8 cellular contexts compared by ENCODE assay signal in genomic region chr9:120841930-120842684, GRCh38. TPM values are rescaled to one million over a fixed set of nuclear protein-coding genes. Genes with fewer than 3 reads are reported as not detected.
DNase-seq lines count a peak whose midpoint lies in the region; ATAC-seq and TF ChIP-seq lines count a peak whose summit lies in the region.

No MANE protein-coding gene starts in this region.

- H3K79me2 ChIP-seq in PC-9 (ENCODE audit: low read depth): peaks cover 63% of the 10 kb centered on the region

- BruUV-seq in PC-9 (replicated peaks; lab: Mats Ljungman, UMichigan): TSS peak; percentile 52

- 28% methylated on average over 18 of the region's 18 CpGs for WGBS in endodermal cell (ENCODE audit: insufficient coverage in 1 of 2, insufficient read length in 1 of 2), 2 experiments

- DNase-seq in CD14-positive monocyte (ENCODE audit: low spot score) (no peak), PC-9 (no peak), endodermal cell (no peak), NCI-H1417 (lab: John Stamatoyannopoulos, UW) (no peak), NCI-H2171 (lab: John Stamatoyannopoulos, UW) (no peak)
- no peak for DNase-seq in naive thymus-derived CD4-positive, alpha-beta T cell

- peak overlapping the region; percentile 98 for H2AFZ ChIP-seq in PC-9

- H3K27ac Mint-ChIP-seq in CD14-positive monocyte (peak overlapping the region; percentile 90 to 97 (median 95)), endodermal cell (peak overlapping the region; percentile 97)
- H3K27ac Mint-ChIP-seq in naive thymus-derived CD4-positive, alpha-beta T cell: peak overlapping the region; percentile 83 to 99 (median 96)

- H3K4me2 ChIP-seq in PC-9: peak overlapping the region; percentile 96

- peaks cover 11% of the 10 kb centered on the region for H4K20me1 ChIP-seq in PC-9 (ENCODE audit: insufficient read depth)

- CTCF ChIA-PET in PC-9 (lab: Charles Lee): no interaction called here
- CTCF ChIA-PET in naive thymus-derived CD4-positive, alpha-beta T cell (lab: Charles Lee): no interaction called here

- no peak for TF ChIP-seq CTCF in CD14-positive monocyte (IDR thresholded peaks at IDR 0.05)
- no peak for TF ChIP-seq CTCF in PC-9 (conservative IDR thresholded peaks at IDR 0.05)
- no peak for TF ChIP-seq CTCF in endodermal cell (conservative IDR thresholded peaks at IDR 0.05)

- peaks cover 0 to 19% (median 4%) of the 10 kb centered on the region in 7 donors for H3K9me3 Mint-ChIP-seq in CD14-positive monocyte
- peaks cover 4% of the 10 kb centered on the region for H3K9me3 Mint-ChIP-seq in endodermal cell
- peaks cover 0 to 9% (median 0%) of the 10 kb centered on the region in 11 donors for H3K9me3 Mint-ChIP-seq in naive thymus-derived CD4-positive, alpha-beta T cell

- H3K36me3 ChIP-seq in PC-9 (ENCODE audit: low read depth) (0 out of 2 replicates have a peak, but pooled peaks cover 8% of the 10 kb centered on the region), endodermal cell (ENCODE audit: control insufficient read depth, insufficient read depth, low read length) (peaks cover 36% of the 10 kb centered on the region)
- peaks cover 0 to 13% (median 0%) of the 10 kb centered on the region in 3 experiments for H3K36me3 ChIP-seq in naive thymus-derived CD4-positive, alpha-beta T cell (ENCODE audit: control insufficient read depth in 2 of 3, insufficient read depth in 3 of 3, low read length in 3 of 3)

- H3K4me3 ChIP-seq in PC-9: peak overlapping the region; percentile 81
- peak overlapping the region; percentile 96 for H3K4me3 ChIP-seq in endodermal cell (ENCODE audit: low read length)
- H3K4me3 ChIP-seq in naive thymus-derived CD4-positive, alpha-beta T cell (ENCODE audit: low read length): peak overlapping the region; percentile 89

- H3K9me3 ChIP-seq in PC-9 (ENCODE audit: insufficient read depth, low read depth) (no peaks in the 10 kb centered on the region), endodermal cell (ENCODE audit: control insufficient read depth, low read length) (no peaks in the 10 kb centered on the region)
- H3K9me3 ChIP-seq in naive thymus-derived CD4-positive, alpha-beta T cell (ENCODE audit: control insufficient read depth in 2 of 3, low read length in 3 of 3): no peaks in the 10 kb centered on the region

- intact Hi-C loops in CD14-positive monocyte (cut with micrococcal nuclease) (loop anchor here (5.0 to 10.0 kb wide), 2 partner anchors 45 to 47 kb away; partner anchors contain the start of gene FBXW2 (in 1 of the 2)), PC-9 (cut with micrococcal nuclease; ENCODE audit: unreplicated experiment) (loop anchor here (2.0 kb wide), 1 partner anchor 27 kb away; no protein-coding TSS in a partner anchor)
- intact Hi-C loops in naive thymus-derived CD4-positive, alpha-beta T cell (cut with micrococcal nuclease): loop anchor here (1.0 to 5.0 kb wide), 7 partner anchors 85 to 360 kb away; partner anchors contain the start of genes MEGF9 (in 2 of the 2), CDK5RAP2 (in 1 of the 2), CNTRL (in 1 of the 2) and RAB14 (in 1 of the 2)

- H3K9me2 ChIP-seq in PC-9 (ENCODE audit: insufficient read depth): no peaks in the 10 kb centered on the region

- H3K4me3 Mint-ChIP-seq in CD14-positive monocyte (peak overlapping the region; percentile 90 to 94), endodermal cell (peak overlapping the region; percentile 91)
- H3K4me3 Mint-ChIP-seq in naive thymus-derived CD4-positive, alpha-beta T cell: peak overlapping the region; percentile 91 to 99 (median 96)

- no peaks in the 10 kb centered on the region for H3K27me3 ChIP-seq in PC-9 (ENCODE audit: insufficient read depth, low read depth)
- H3K27me3 ChIP-seq in endodermal cell (ENCODE audit: control insufficient read depth, insufficient read depth, low read length, poor library complexity, severe bottlenecking): no peaks in the 10 kb centered on the region
- H3K27me3 ChIP-seq in naive thymus-derived CD4-positive, alpha-beta T cell (ENCODE audit: control insufficient read depth in 2 of 2, insufficient read depth in 2 of 2, low read length in 2 of 2): no peaks in the 10 kb centered on the region

- POLR2A ChIA-PET in PC-9 (lab: Charles Lee; ENCODE audit: unreplicated experiment): interaction anchor here (0.6 kb wide), 1 partner anchor 157 kb away, joined by 12 read pairs; no protein-coding TSS in a partner anchor
- POLR2A ChIA-PET in naive thymus-derived CD4-positive, alpha-beta T cell (lab: Charles Lee): interaction anchor here (0.7 to 5.2 kb wide), 14 partner anchors 9 to 104 kb away, joined by 3 to 55 read pairs (median 7); partner anchors contain the start of gene FBXW2

- H3K4me1 Mint-ChIP-seq in CD14-positive monocyte (peaks cover 26% of the 10 kb centered on the region), endodermal cell (peaks cover 33% of the 10 kb centered on the region)
- H3K4me1 Mint-ChIP-seq in naive thymus-derived CD4-positive, alpha-beta T cell: peaks cover 48 to 86% (median 76%) of the 10 kb centered on the region in 7 donors

- ATAC-seq in GM21737 (IDR thresholded peaks at IDR 0.05; ENCODE audit: unreplicated experiment) (peak; percentile 12), HG03439 (IDR thresholded peaks at IDR 0.05; ENCODE audit: unreplicated experiment) (no peak)
- ATAC-seq in naive thymus-derived CD4-positive, alpha-beta T cell: no peak

- peak overlapping the region; percentile 81 for H3K27ac ChIP-seq in PC-9
- H3K27ac ChIP-seq in endodermal cell (ENCODE audit: low read depth, low read length): peak overlapping the region; percentile 74
- peak overlapping the region; percentile 98 for H3K27ac ChIP-seq in naive thymus-derived CD4-positive, alpha-beta T cell (ENCODE audit: low read depth, low read length)

- H3K4me1 ChIP-seq in PC-9 (replicated peaks; ENCODE audit: insufficient read depth) (peaks cover 19% of the 10 kb centered on the region), endodermal cell (ENCODE audit: control insufficient read depth, insufficient read depth, low read length) (peaks cover 7% of the 10 kb centered on the region)
- peaks cover 34 to 42% of the 10 kb centered on the region in 2 donors for H3K4me1 ChIP-seq in naive thymus-derived CD4-positive, alpha-beta T cell (ENCODE audit: control insufficient read depth in 2 of 2, insufficient read depth in 2 of 2, low read length in 2 of 2)

- H3K27me3 Mint-ChIP-seq in CD14-positive monocyte (ENCODE audit: low read depth in 3 of 3) (peaks cover 0 to 4% (median 0%) of the 10 kb centered on the region in 3 donors), endodermal cell (ENCODE audit: insufficient read depth) (peaks cover 3% of the 10 kb centered on the region)
- no peaks in the 10 kb centered on the region for H3K27me3 Mint-ChIP-seq in naive thymus-derived CD4-positive, alpha-beta T cell

- peaks cover 18% of the 10 kb centered on the region for H3F3A ChIP-seq in PC-9 (ENCODE audit: insufficient read depth, low read depth)

- H3K36me3 Mint-ChIP-seq in CD14-positive monocyte: peaks cover 18 to 41% of the 10 kb centered on the region in 2 donors
- H3K36me3 Mint-ChIP-seq in endodermal cell (ENCODE audit: low read depth): peaks cover 14% of the 10 kb centered on the region
- peaks cover 0 to 40% (median 36%) of the 10 kb centered on the region in 5 donors for H3K36me3 Mint-ChIP-seq in naive thymus-derived CD4-positive, alpha-beta T cell

- H3K9ac ChIP-seq in endodermal cell (ENCODE audit: extremely low read depth, low read length, poor library complexity, severe bottlenecking): peak overlapping the region; percentile 96

RNA-seq across cellular contexts. Expression of gene PSMD5, which starts 0.6 kb away (rescaled TPM):
- polyA plus RNA-seq in CD14-positive monocyte: 10 to 100 TPM; 10.7 to 20.9 TPM
- total RNA-seq in PC-9 (2021): 86.4 and 96.2 TPM in 2 replicates
- total RNA-seq in endodermal cell: 10 to 100 TPM; 21.8 to 52.7 TPM
- 29.3 TPM for polyA plus RNA-seq in endodermal cell (2013, experiment 1 of 2)
- 28.7 TPM for polyA plus RNA-seq in endodermal cell (2013, experiment 2 of 2)
- 10 to 100 TPM; 33.5 to 63.9 (median 44.0) TPM for total RNA-seq in naive thymus-derived CD4-positive, alpha-beta T cell
- polyA plus RNA-seq in naive thymus-derived CD4-positive, alpha-beta T cell: 10 to 100 TPM; 22.3 to 29.2 TPM

RNA-seq across cellular contexts. Expression of gene PHF19, which starts 34.9 kb away (rescaled TPM):
- 10 to 100 TPM; 12.6 to 12.7 TPM for polyA plus RNA-seq in CD14-positive monocyte
- total RNA-seq in PC-9 (2021) (66.4 and 72.9 TPM in 2 replicates), endodermal cell (10 to 100 TPM; 17.9 to 21.9 TPM)
- polyA plus RNA-seq in endodermal cell (2013, experiment 1 of 2): 30.5 TPM
- polyA plus RNA-seq in endodermal cell (2013, experiment 2 of 2): 27.9 TPM
- 100 to 1,000 TPM in 3 of 5 experiments, 10 to 100 TPM in 2; 65.9 to 271 (median 197) TPM for total RNA-seq in naive thymus-derived CD4-positive, alpha-beta T cell
- polyA plus RNA-seq in naive thymus-derived CD4-positive, alpha-beta T cell: 10 to 100 TPM; 13.1 to 16.5 TPM

RNA-seq across cellular contexts. Expression of gene FBXW2, which starts 48.9 kb away (rescaled TPM):
- 10 to 100 TPM; 20.0 to 30.8 TPM for polyA plus RNA-seq in CD14-positive monocyte
- total RNA-seq in PC-9 (2021): 69.6 and 77.7 TPM in 2 replicates
- total RNA-seq in endodermal cell: 10 to 100 TPM; 63.2 to 77.1 TPM
- polyA plus RNA-seq in endodermal cell (2013, experiment 1 of 2): 26.0 TPM
- 22.4 TPM for polyA plus RNA-seq in endodermal cell (2013, experiment 2 of 2)
- 10 to 100 TPM; 72.5 to 90.3 (median 77.9) TPM for total RNA-seq in naive thymus-derived CD4-positive, alpha-beta T cell
- polyA plus RNA-seq in naive thymus-derived CD4-positive, alpha-beta T cell: 10 to 100 TPM; 31.5 to 37.4 TPM
